11 cellular contexts compared by ENCODE assay signal in genomic region chr20:17227199-17227535, GRCh38. TPM values are rescaled to one million over a fixed set of nuclear protein-coding genes. Genes with fewer than 3 reads are reported as not detected.
DNase-seq lines count a peak whose midpoint lies in the region; ATAC-seq and TF ChIP-seq lines count a peak whose summit lies in the region.
"Had no signal": no experiment of that assay in that cellular context is flagged by ENCODE, and none has a peak within 500 bp of the region (broad histone marks: within the 10 kb centered on the region; RNA-seq: fewer than 3 reads in every experiment).

No MANE protein-coding gene starts in this region.

- H4K20me1 ChIP-seq in smooth muscle cell (ENCODE audit: low read depth): no peaks in the 10 kb centered on the region

- peaks cover 26% of the 10 kb centered on the region for H3K4me1 ChIP-seq in iPS-18a (ENCODE audit: control insufficient read depth, low read depth, low read length)
- peaks cover 21% of the 10 kb centered on the region for H3K4me1 ChIP-seq in smooth muscle cell (ENCODE audit: low read depth)

- H3K4me3 Mint-ChIP-seq in T-helper 17 cell: peak overlapping the region; percentile 60
- no peak overlapping the region for H3K4me3 Mint-ChIP-seq in activated T-helper 17 cell treated with anti-CD3 and anti-CD28 coated beads, Interleukin-2, amount 50 U/mL, for 72 hours

- no peak overlapping the region for H2AFZ ChIP-seq in smooth muscle cell (ENCODE audit: low read depth)

- H3K9ac ChIP-seq in iPS-18a (ENCODE audit: low read length) (no peak overlapping the region), smooth muscle cell (ENCODE audit: low read depth) (no peak overlapping the region)

- H3K9me3 Mint-ChIP-seq in activated T-helper 17 cell treated with anti-CD3 and anti-CD28 coated beads, Interleukin-2, amount 50 U/mL, for 72 hours: no peaks in the 10 kb centered on the region

- WGBS in smooth muscle cell (ENCODE audit: low lambda C conversion rate): 4% methylated on average over 16 of the region's 16 CpGs

- H3K79me2 ChIP-seq in smooth muscle cell (ENCODE audit: low read depth): no peaks in the 10 kb centered on the region

- peaks cover 2% of the 10 kb centered on the region for H3K4me1 Mint-ChIP-seq in T-helper 17 cell
- no peaks in the 10 kb centered on the region for H3K4me1 Mint-ChIP-seq in activated T-helper 17 cell treated with anti-CD3 and anti-CD28 coated beads, Interleukin-2, amount 50 U/mL, for 72 hours

- TF ChIP-seq CTCF in smooth muscle cell (IDR thresholded peaks at IDR 0.05; ENCODE audit: borderline replicate concordance, insufficient read depth, poor library complexity, severe bottlenecking): no peak

- H3F3A ChIP-seq in smooth muscle cell (ENCODE audit: low read depth): peaks cover 4% of the 10 kb centered on the region

- H3K27me3 ChIP-seq in iPS-18a (ENCODE audit: control insufficient read depth, insufficient read depth, low read length) (peaks cover 56% of the 10 kb centered on the region), smooth muscle cell (ENCODE audit: low read depth) (peaks cover 68% of the 10 kb centered on the region)

- DNase-seq in DMS 273 (lab: John Stamatoyannopoulos, UW; ENCODE audit: unreplicated experiment) (peak; percentile 60), DMS 273 treated with DMSO at 0.1 percent for 48 hours (lab: John Stamatoyannopoulos, UW) (no peak), T-helper 17 cell (no peak), smooth muscle cell (lab: John Stamatoyannopoulos, UW; ENCODE audit: unreplicated experiment) (no peak), hippocampal formation (lab: John Stamatoyannopoulos, UW) (no peak)

- H3K4me3 ChIP-seq in iPS-18a (ENCODE audit: low read length) (peak overlapping the region; percentile 71), smooth muscle cell (peak overlapping the region; percentile 34)

- H3K9me3 ChIP-seq in T-helper 17 cell (ENCODE audit: control insufficient read depth, low read length, poor library complexity, severe bottlenecking): no peaks in the 10 kb centered on the region
- H3K9me3 ChIP-seq in iPS-18a (ENCODE audit: control insufficient read depth, low read depth, low read length): no peaks in the 10 kb centered on the region
- no peaks in the 10 kb centered on the region for H3K9me3 ChIP-seq in smooth muscle cell (replicated peaks; ENCODE audit: low read depth)
- H3K9me3 ChIP-seq: pancreas, transverse colon had no signal

- no peak overlapping the region for H3K27ac ChIP-seq in iPS-18a (ENCODE audit: low read length)
- H3K27ac ChIP-seq in smooth muscle cell (ENCODE audit: low read depth): no peak overlapping the region
- H3K27ac ChIP-seq: 22Rv1, pancreas had no signal

- H3K27ac Mint-ChIP-seq in T-helper 17 cell: no peak overlapping the region
- no peak overlapping the region for H3K27ac Mint-ChIP-seq in activated T-helper 17 cell treated with anti-CD3 and anti-CD28 coated beads, Interleukin-2, amount 50 U/mL, for 72 hours

- ATAC-seq in T-helper 17 cell (no peak), GM21576 (IDR thresholded peaks at IDR 0.05; ENCODE audit: unreplicated experiment) (no peak)
- ATAC-seq in activated T-helper 17 cell treated with anti-CD3 and anti-CD28 coated beads, Interleukin-2, amount 50 U/mL, for 72 hours (replicated peaks): no peak

- H3K4me2 ChIP-seq in smooth muscle cell: peak overlapping the region; percentile 81

- H3K36me3 Mint-ChIP-seq in T-helper 17 cell (ENCODE audit: low read depth): peaks cover 3% of the 10 kb centered on the region
- no peaks in the 10 kb centered on the region for H3K36me3 Mint-ChIP-seq in activated T-helper 17 cell treated with anti-CD3 and anti-CD28 coated beads, Interleukin-2, amount 50 U/mL, for 72 hours (ENCODE audit: low read depth)

- H3K36me3 ChIP-seq in iPS-18a (ENCODE audit: control insufficient read depth, low read depth, low read length) (no peaks in the 10 kb centered on the region), smooth muscle cell (ENCODE audit: low read depth) (no peaks in the 10 kb centered on the region)
- H3K36me3 ChIP-seq: pancreas, transverse colon had no signal

- peaks cover 66% of the 10 kb centered on the region for H3K27me3 Mint-ChIP-seq in T-helper 17 cell
- H3K27me3 Mint-ChIP-seq in activated T-helper 17 cell treated with anti-CD3 and anti-CD28 coated beads, Interleukin-2, amount 50 U/mL, for 72 hours: peaks cover 54% of the 10 kb centered on the region

RNA-seq across cellular contexts. Expression of gene PCSK2, which starts 0.3 kb away (rescaled TPM):
- total RNA-seq in T-helper 17 cell: not detected
- total RNA-seq in smooth muscle cell: not detected in 2 replicates
- polyA plus RNA-seq in smooth muscle cell: not detected in 2 replicates
- total RNA-seq in activated T-helper 17 cell treated with anti-CD3 and anti-CD28 coated beads, Interleukin-2, amount 50 U/mL, for 72 hours: not detected
